1 cellular context compared by ENCODE assay signal in genomic region chr13:108558489-108558888, GRCh38.
TF ChIP-seq lines count a peak whose summit lies in the region.

No MANE protein-coding gene starts in this region.

TF ChIP-seq in H1, 55 proteins besides CTCF, POLR2A, EP300 and RAD21 (continued from another document):
- TF ChIP-seq CHD7 (IDR thresholded peaks at IDR 0.05; ENCODE audit: insufficient replicate concordance, low read length) (no peak), CREB1 (IDR thresholded peaks at IDR 0.05) (no peak), NRF1 (IDR thresholded peaks at IDR 0.05; ENCODE audit: low read depth, low read length) (no peak), MAX (IDR thresholded peaks at IDR 0.05) (no peak), SRF (IDR thresholded peaks at IDR 0.05; ENCODE audit: low read depth, low read length) (no peak), BCL11A (IDR thresholded peaks at IDR 0.05; ENCODE audit: low read depth in 2 of 2, low read length in 2 of 2) (no peak), CBX5 (IDR thresholded peaks at IDR 0.05; ENCODE audit: low read depth, low read length) (no peak), SIRT6 (IDR thresholded peaks at IDR 0.05; ENCODE audit: low read length) (no peak), EZH2 (IDR thresholded peaks at IDR 0.05; ENCODE audit: low read depth, low read length, severe bottlenecking) (no peak), SIX5 (IDR thresholded peaks at IDR 0.05; ENCODE audit: low read depth, low read length) (no peak)
